Comparison of ENCODE assay signal across 13 cellular contexts in genomic region chr13:94291631-94292322, GRCh38.
A peak's percentile ranks its signal among the peaks of the same experiment; 100 is the strongest.
DNase-seq lines count a peak whose midpoint lies in the region; ATAC-seq, FAIRE-seq and TF ChIP-seq lines count a peak whose summit lies in the region.
"Had no signal": no experiment of that assay in that cellular context is flagged by ENCODE, and none has a peak within 500 bp of the region (broad histone marks: within the 10 kb centered on the region; RNA-seq: fewer than 3 reads in every experiment).

No MANE protein-coding gene starts in this region.

- BruUV-seq in IMR-90 (replicated peaks; lab: Mats Ljungman, UMichigan) = no TSS peak

- no peak overlapping the region for H4K91ac ChIP-seq in IMR-90 (ENCODE audit: insufficient read depth, low read depth, low read length)

- H2AK9ac ChIP-seq in IMR-90 (replicated peaks; ENCODE audit: low read depth, low read length, poor library complexity) = no peak overlapping the region

- dilution Hi-C loops in IMR-90 (cut with HindIII; ENCODE audit: low sequenced_read_pairs, unreplicated experiment) = no loop called here

- H3K36me3 Mint-ChIP-seq in activated T-cell treated with anti-CD3 and anti-CD28 coated beads, Interleukin-2, amount 50 U/mL, for 24 hours (ENCODE audit: low read depth) = no peaks in the 10 kb centered on the region
- H3K36me3 Mint-ChIP-seq: CD4-positive, CD25-positive, alpha-beta regulatory T cell had no signal

- FAIRE-seq in pancreas (lab: Jason Lieb, UNC) = no peak

- no peak overlapping the region for H3K56ac ChIP-seq in IMR-90 (ENCODE audit: extremely low read depth, insufficient read depth, low read length)

- H3K18ac ChIP-seq in IMR-90 (ENCODE audit: low read depth, low read length) = no peak overlapping the region

- peaks cover 9% of the 10 kb centered on the region for H3K4me1 Mint-ChIP-seq in activated T-cell treated with anti-CD3 and anti-CD28 coated beads, Interleukin-2, amount 50 U/mL, for 24 hours (ENCODE audit: low read depth)

- no peak overlapping the region for H3K27ac ChIP-seq in IMR-90 (ENCODE audit: insufficient read depth, low read length)
- no peak overlapping the region for H3K27ac ChIP-seq in pancreas
- H3K27ac ChIP-seq in thoracic aorta = no peak overlapping the region
- H3K27ac ChIP-seq: BLaER1 treated with 17β-estradiol and CSF1 and Interleukin-3, amounts not matched to agents 10 nM and 100 nM; GM23248 had no signal

- H3K4me3 Mint-ChIP-seq in activated T-cell treated with anti-CD3 and anti-CD28 coated beads, Interleukin-2, amount 50 U/mL, for 24 hours = no peak overlapping the region
- H3K4me3 Mint-ChIP-seq: CD4-positive, CD25-positive, alpha-beta regulatory T cell had no signal

- H3K4me1 ChIP-seq in IMR-90 (ENCODE audit: control insufficient read depth, insufficient read depth, low read length) = no peaks in the 10 kb centered on the region
- H3K4me1 ChIP-seq in pancreas = peaks cover 0 to 14% (median 6%) of the 10 kb centered on the region in 3 donors
- H3K4me1 ChIP-seq in thoracic aorta (ENCODE audit: control insufficient read depth in 1 of 2, low read depth in 2 of 2) = no peaks in the 10 kb centered on the region
- H3K4me1 ChIP-seq: BLaER1 treated with 17β-estradiol and CSF1 and Interleukin-3, amounts not matched to agents 10 nM and 100 nM had no signal

- no peak overlapping the region for H3K27ac Mint-ChIP-seq in activated T-cell treated with anti-CD3 and anti-CD28 coated beads, Interleukin-2, amount 50 U/mL, for 24 hours
- H3K27ac Mint-ChIP-seq: CD4-positive, CD25-positive, alpha-beta regulatory T cell had no signal

- no peaks in the 10 kb centered on the region for H3K27me3 Mint-ChIP-seq in activated T-cell treated with anti-CD3 and anti-CD28 coated beads, Interleukin-2, amount 50 U/mL, for 24 hours

- H3K4ac ChIP-seq in IMR-90 (ENCODE audit: low read depth, low read length) = no peak overlapping the region

- H2BK15ac ChIP-seq in IMR-90 (ENCODE audit: low read depth, low read length) = no peak overlapping the region

- H3K4me3 ChIP-seq in IMR-90 (ENCODE audit: insufficient read depth, low read depth, low read length) = no peak overlapping the region
- no peak overlapping the region for H3K4me3 ChIP-seq in pancreas
- H3K4me3 ChIP-seq in thoracic aorta = peak overlapping the region; percentile 26
- H3K4me3 ChIP-seq: BLaER1 treated with 17β-estradiol and CSF1 and Interleukin-3, amounts not matched to agents 10 nM and 100 nM; GM23248 had no signal

- no peak overlapping the region for H3K4me2 ChIP-seq in IMR-90 (ENCODE audit: low read depth, low read length)
- H3K4me2 ChIP-seq: BLaER1 treated with 17β-estradiol and CSF1 and Interleukin-3, amounts not matched to agents 10 nM and 100 nM had no signal

- no peak overlapping the region for H2BK120ac ChIP-seq in IMR-90 (ENCODE audit: low read depth, low read length)

- in situ Hi-C loops in IMR-90 (cut with MboI; ENCODE audit: low sequenced_read_pairs) = no loop called here

- no peak overlapping the region for H4K8ac ChIP-seq in IMR-90 (ENCODE audit: low read depth in 2 of 2, low read length in 2 of 2)

- no peak overlapping the region for H3K14ac ChIP-seq in IMR-90 (replicated peaks; ENCODE audit: low read depth, low read length)

- no peak for DNase-seq in IMR-90
- peak; percentile 76 for DNase-seq in left lobe of liver (ENCODE audit: low spot score)
- DNase-seq in pancreas = no peak
- DNase-seq in thoracic aorta (ENCODE audit: low spot score) = no peak
- no peak for DNase-seq in NK-92 (lab: John Stamatoyannopoulos, UW; ENCODE audit: unreplicated experiment)
- no peak for DNase-seq in activated T-cell treated with anti-CD3 and anti-CD28 coated beads, Interleukin-2, amount 50 U/mL, for 24 hours
- DNase-seq in NCI-H146 (lab: John Stamatoyannopoulos, UW) = no peak
- DNase-seq: CD4-positive, CD25-positive, alpha-beta regulatory T cell; DMS53; GF-D8; GM23248 had no signal

- H3K9me3 ChIP-seq in IMR-90 (ENCODE audit: control insufficient read depth, insufficient read depth, low read length) (no peaks in the 10 kb centered on the region), pancreas (no peaks in the 10 kb centered on the region), thoracic aorta (no peaks in the 10 kb centered on the region)
- H3K9me3 ChIP-seq: BLaER1 treated with 17β-estradiol and CSF1 and Interleukin-3, amounts not matched to agents 10 nM and 100 nM had no signal

- no peak overlapping the region for H2AK5ac ChIP-seq in IMR-90 (ENCODE audit: low read depth, low read length)

- no peak overlapping the region for H3K23ac ChIP-seq in IMR-90 (ENCODE audit: low read depth, low read length)

- H3K36me3 ChIP-seq in IMR-90 (ENCODE audit: control insufficient read depth, insufficient read depth, low read length) (no peaks in the 10 kb centered on the region), pancreas (no peaks in the 10 kb centered on the region), thoracic aorta (peaks cover 3% of the 10 kb centered on the region)
- H3K36me3 ChIP-seq: BLaER1 treated with 17β-estradiol and CSF1 and Interleukin-3, amounts not matched to agents 10 nM and 100 nM had no signal

- POLR2A ChIA-PET in IMR-90 (lab: Charles Lee; ENCODE audit: unreplicated experiment) = no interaction called here

- H3K9me3 Mint-ChIP-seq in activated T-cell treated with anti-CD3 and anti-CD28 coated beads, Interleukin-2, amount 50 U/mL, for 24 hours = no peaks in the 10 kb centered on the region

- WGBS in IMR-90 (ENCODE audit: extremely low coverage in 2 of 2, insufficient read length in 1 of 2), 2 experiments = no CpG with 5 or more reads among the region's 5 CpGs
- 37 to 39% methylated on average over 5 of the region's 5 CpGs for WGBS in pancreas, 2 donors

- TF ChIP-seq CTCF in IMR-90 (conservative IDR thresholded peaks at IDR 0.05; ENCODE audit: low read depth, low read length) = no peak
- no peak for TF ChIP-seq CTCF in pancreas (IDR thresholded peaks at IDR 0.05)
- no peak for TF ChIP-seq CTCF in thoracic aorta (IDR thresholded peaks at IDR 0.05)

- TF ChIP-seq POLR2A in IMR-90 (IDR thresholded peaks at IDR 0.05; ENCODE audit: low read depth, low read length) = no peak

- TF ChIP-seq RAD21 in IMR-90 (IDR thresholded peaks at IDR 0.05; ENCODE audit: low read length) = no peak

- no peak overlapping the region for H2BK5ac ChIP-seq in IMR-90 (ENCODE audit: low read depth, low read length, poor library complexity, severe bottlenecking)

- no peak overlapping the region for H3K9ac ChIP-seq in IMR-90 (ENCODE audit: low read depth, low read length)
- H3K9ac ChIP-seq: BLaER1 treated with 17β-estradiol and CSF1 and Interleukin-3, amounts not matched to agents 10 nM and 100 nM; GM23248 had no signal

- H4K5ac ChIP-seq in IMR-90 (ENCODE audit: low read depth, low read length) = no peak overlapping the region

- no peak overlapping the region for H2BK20ac ChIP-seq in IMR-90 (ENCODE audit: low read depth, low read length)

- CTCF ChIA-PET in IMR-90 (lab: Yijun Ruan, JAX) = no interaction called here

- ATAC-seq in IMR-90 (ENCODE audit: low read depth) (no peak), left lobe of liver (peak; percentile 90), pancreas (peak; percentile 57 to 87 (median 70)), thoracic aorta (ENCODE audit: insufficient number of reproducible peaks, low FRiP score, low read depth) (no peak)
- ATAC-seq: HCT116 had no signal

- H2AFZ ChIP-seq in IMR-90 (replicated peaks; ENCODE audit: low read length, poor library complexity) = no peak overlapping the region
- H2AFZ ChIP-seq: GM23248 had no signal

- no peaks in the 10 kb centered on the region for H4K20me1 ChIP-seq in IMR-90 (ENCODE audit: insufficient read depth, low read length)
- H4K20me1 ChIP-seq: BLaER1 treated with 17β-estradiol and CSF1 and Interleukin-3, amounts not matched to agents 10 nM and 100 nM had no signal

- H3K9me1 ChIP-seq in IMR-90 (ENCODE audit: insufficient read depth, low read length) = no peaks in the 10 kb centered on the region

- H3K27me3 ChIP-seq in IMR-90 (ENCODE audit: control insufficient read depth, insufficient read depth, low read length) = no peaks in the 10 kb centered on the region
- no peaks in the 10 kb centered on the region for H3K27me3 ChIP-seq in pancreas
- no peaks in the 10 kb centered on the region for H3K27me3 ChIP-seq in thoracic aorta (replicated peaks; ENCODE audit: insufficient read depth)
- H3K27me3 ChIP-seq: BLaER1 treated with 17β-estradiol and CSF1 and Interleukin-3, amounts not matched to agents 10 nM and 100 nM had no signal

- H3K79me1 ChIP-seq in IMR-90 (ENCODE audit: low read depth in 1 of 2, low read length in 2 of 2) = no peaks in the 10 kb centered on the region

- intact Hi-C loops in IMR-90 (cut with micrococcal nuclease) = no loop called here
- intact Hi-C loops in pancreas (cut with DNase I) = no loop called here

TF ChIP-seq in IMR-90, 13 proteins besides CTCF, POLR2A, EP300 and RAD21:
- TF ChIP-seq RCOR1 (IDR thresholded peaks at IDR 0.05; ENCODE audit: insufficient replicate concordance, low read length) (no peak), CEBPB (IDR thresholded peaks at IDR 0.05; ENCODE audit: low read depth, low read length) (0 out of 2 replicates have a peak, but pooled peaks have one; percentile 33)
TF ChIP-seq in IMR-90: peak in this region for 1.

Comparison
In these comparisons a context has a peak if more than half of its experiments do, and no peak if none do; other contexts are left out.
1. ATAC-seq: peak in left lobe of liver (single experiment) and pancreas (4 of 4); none in IMR-90 (single experiment) and thoracic aorta (single experiment).